Comparison of ENCODE assay signal across 7 cellular contexts in genomic region chr17:1713160-1713877, GRCh38. TPM values are rescaled to one million over a fixed set of nuclear protein-coding genes. Genes with fewer than 3 reads are reported as not detected.
A peak's percentile ranks its signal among the peaks of the same experiment; 100 is the strongest.
DNase-seq lines count a peak whose midpoint lies in the region; ATAC-seq and TF ChIP-seq lines count a peak whose summit lies in the region.
"Had no signal": no experiment of that assay in that cellular context is flagged by ENCODE, and none has a peak within 500 bp of the region (broad histone marks: within the 10 kb centered on the region; RNA-seq: fewer than 3 reads in every experiment).

No MANE protein-coding gene starts in this region.

- H3K4me1 ChIP-seq in RWPE2 (ENCODE audit: insufficient read depth, poor library complexity, severe bottlenecking) (peaks cover 22% of the 10 kb centered on the region), esophagus squamous epithelium (peaks cover 35 to 76% (median 48%) of the 10 kb centered on the region in 3 donors), smooth muscle cell (ENCODE audit: low read depth) (peaks cover 32% of the 10 kb centered on the region)

- no peak for TF ChIP-seq CTCF in RWPE2 (IDR thresholded peaks at IDR 0.05; ENCODE audit: poor library complexity, severe bottlenecking)
- no peak for TF ChIP-seq CTCF in esophagus squamous epithelium (IDR thresholded peaks at IDR 0.05)
- no peak for TF ChIP-seq CTCF in smooth muscle cell (IDR thresholded peaks at IDR 0.05; ENCODE audit: borderline replicate concordance, insufficient read depth, poor library complexity, severe bottlenecking)

- peaks cover 52% of the 10 kb centered on the region for H3K79me2 ChIP-seq in smooth muscle cell (ENCODE audit: low read depth)

- ATAC-seq in RWPE2 (ENCODE audit: low read depth) = no peak
- ATAC-seq in HG03175 (IDR thresholded peaks at IDR 0.05; ENCODE audit: unreplicated experiment) = no peak

- peaks cover 33% of the 10 kb centered on the region for H3K36me3 ChIP-seq in RWPE2 (ENCODE audit: low read depth)
- peaks cover 8 to 27% (median 14%) of the 10 kb centered on the region in 3 donors for H3K36me3 ChIP-seq in esophagus squamous epithelium
- H3K36me3 ChIP-seq in smooth muscle cell (ENCODE audit: low read depth) = no peaks in the 10 kb centered on the region

- no peaks in the 10 kb centered on the region for H3K9me3 ChIP-seq in RWPE2 (ENCODE audit: severe bottlenecking)
- no peaks in the 10 kb centered on the region for H3K9me3 ChIP-seq in esophagus squamous epithelium
- no peaks in the 10 kb centered on the region for H3K9me3 ChIP-seq in smooth muscle cell (replicated peaks; ENCODE audit: low read depth)

- intact Hi-C loops in esophagus squamous epithelium (cut with DNase I) = no loop called here

- no peaks in the 10 kb centered on the region for H3K27me3 ChIP-seq in RWPE2 (ENCODE audit: insufficient read depth, poor library complexity, severe bottlenecking)
- no peaks in the 10 kb centered on the region for H3K27me3 ChIP-seq in esophagus squamous epithelium
- H3K27me3 ChIP-seq in smooth muscle cell (ENCODE audit: low read depth) = no peaks in the 10 kb centered on the region

- no peak for TF ChIP-seq POLR2A in esophagus squamous epithelium (IDR thresholded peaks at IDR 0.05)

- peak overlapping the region; percentile 90 for H3K9ac ChIP-seq in smooth muscle cell (ENCODE audit: low read depth)

- H3K4me3 ChIP-seq in RWPE2 (ENCODE audit: severe bottlenecking) (no peak overlapping the region), esophagus squamous epithelium (peak overlapping the region in 2 of 4 donors; percentile 86 to 91), smooth muscle cell (peak overlapping the region; percentile 97)

- DNase-seq in RWPE2 (ENCODE audit: low spot score) (no peak), esophagus squamous epithelium (lab: John Stamatoyannopoulos, UW) (no peak), smooth muscle cell (lab: John Stamatoyannopoulos, UW; ENCODE audit: unreplicated experiment) (no peak), NCI-H1436 (lab: John Stamatoyannopoulos, UW) (no peak), SW480 (ENCODE audit: low spot score) (no peak)
- DNase-seq: activated CD8-positive, alpha-beta memory T cell treated with anti-CD3 and anti-CD28 coated beads, Interleukin-2, amount 50 U/mL, for 48 hours had no signal

- H4K20me1 ChIP-seq in smooth muscle cell (ENCODE audit: low read depth) = peaks cover 63% of the 10 kb centered on the region

- H3K4me2 ChIP-seq in smooth muscle cell = peak overlapping the region; percentile 99

- H3K27ac ChIP-seq in RWPE2 (ENCODE audit: poor library complexity, severe bottlenecking) (peak overlapping the region; percentile 93), esophagus squamous epithelium (peak overlapping the region; percentile 97 to 100 (median 100)), smooth muscle cell (ENCODE audit: low read depth) (peak overlapping the region; percentile 99)

- H2AFZ ChIP-seq in smooth muscle cell (ENCODE audit: low read depth) = no peak overlapping the region

- peaks cover 39% of the 10 kb centered on the region for H3F3A ChIP-seq in smooth muscle cell (ENCODE audit: low read depth)

- 74 to 83% methylated on average over 8 to 10 of the region's 10 CpGs for WGBS in esophagus squamous epithelium, 2 donors
- WGBS in smooth muscle cell (ENCODE audit: low lambda C conversion rate) = 73% methylated on average over 10 of the region's 10 CpGs

RNA-seq across cellular contexts. Expression of gene TLCD2, which starts 3.1 kb away (rescaled TPM):
- total RNA-seq in esophagus squamous epithelium (1 to 10 TPM; 4.2 to 6.0 (median 5.6) TPM), smooth muscle cell (2.5 and 3.4 TPM in 2 replicates)
- polyA plus RNA-seq in smooth muscle cell = 1.9 and 3.6 TPM in 2 replicates

RNA-seq across cellular contexts. Expression of gene WDR81, which starts 11.2 kb away (rescaled TPM):
- total RNA-seq in esophagus squamous epithelium (10 to 100 TPM; 12.5 to 33.8 (median 21.1) TPM), smooth muscle cell (5.6 and 5.7 TPM in 2 replicates)
- polyA plus RNA-seq in smooth muscle cell = 9.7 TPM in 2 replicates

RNA-seq across cellular contexts. Expression of gene PRPF8, which starts 28.7 kb away (rescaled TPM):
- 100 to 1,000 TPM; 112 to 157 (median 145) TPM for total RNA-seq in esophagus squamous epithelium
- total RNA-seq in smooth muscle cell = 99.7 and 111 TPM in 2 replicates
- 129 and 135 TPM in 2 replicates for polyA plus RNA-seq in smooth muscle cell

RNA-seq across cellular contexts. Expression of gene SERPINF2, which starts 29.4 kb away (rescaled TPM):
- 1 to 10 TPM in 2 of 4 donors, under 1 TPM in 2; 0.22 to 7.1 (median 1.6) TPM for total RNA-seq in esophagus squamous epithelium
- total RNA-seq in smooth muscle cell = 0.18 and 0.36 TPM in 2 replicates
- polyA plus RNA-seq in smooth muscle cell = 0.22 and 0.66 TPM in 2 replicates

RNA-seq across cellular contexts. Expression of gene SERPINF1, which starts 48.5 kb away (rescaled TPM):
- total RNA-seq in esophagus squamous epithelium (100 to 1,000 TPM in 2 of 4 donors, 10 to 100 TPM in 2; 26.6 to 351 (median 80.6) TPM), smooth muscle cell (645 and 778 TPM in 2 replicates)
- 370 and 498 TPM in 2 replicates for polyA plus RNA-seq in smooth muscle cell
